ENCODE assay signal across 33 cellular contexts in genomic region chr12:23930599-23930998, GRCh38. TPM values are rescaled to one million over a fixed set of nuclear protein-coding genes. Genes with fewer than 3 reads are reported as not detected.
"Had no signal": no experiment of that assay in that cellular context is flagged by ENCODE, and none has a peak within 500 bp of the region (broad histone marks: within the 10 kb centered on the region; RNA-seq: fewer than 3 reads in every experiment).

No MANE protein-coding gene starts in this region.

- FAIRE-seq: astrocyte, bronchial epithelial cell had no signal

- ATAC-seq: activated naive CD4-positive, alpha-beta T cell treated with anti-CD3 and anti-CD28 coated beads, Interleukin-2, amount 50 U/mL, for 72 hours; activated naive CD8-positive, alpha-beta T cell treated with anti-CD3 and anti-CD28 coated beads, Interleukin-2, amount 50 U/mL, for 24 hours; activated T-cell treated with anti-CD3 and anti-CD28 coated beads, Interleukin-2, amount 50 U/mL, for 4 hours; activated T-cell treated with anti-CD3 and anti-CD28 coated beads, Interleukin-2, amount 50 U/mL, for 72 hours; activated T-helper 17 cell treated with anti-CD3 and anti-CD28 coated beads, Interleukin-2, amount 50 U/mL, for 72 hours; body of pancreas had no signal

- H3K4me3 ChIP-seq: adrenal gland, ascending aorta, body of pancreas, breast epithelium, cardiac muscle cell had no signal

- H3K27ac ChIP-seq: adrenal gland, ascending aorta, body of pancreas, brain microvascular endothelial cell, breast epithelium, cardiac muscle cell had no signal

- H3K9me3 ChIP-seq: adrenal gland, ascending aorta, body of pancreas, breast epithelium had no signal

- DNase-seq: activated effector memory CD4-positive, alpha-beta T cell treated with anti-CD3 and anti-CD28 coated beads, Interleukin-2, amount 50 U/mL, for 16 hours; activated effector memory CD4-positive, alpha-beta T cell treated with Interleukin-2 at 50 U/mL for 16 hours; activated gamma-delta T cell; activated gamma-delta T cell treated with Interleukin-2 at 50 U/mL for 16 hours; activated naive CD4-positive, alpha-beta T cell; activated naive CD4-positive, alpha-beta T cell treated with anti-CD3 and anti-CD28 coated beads for 36 hours; activated naive CD4-positive, alpha-beta T cell treated with anti-CD3 and anti-CD28 coated beads, Interleukin-2, amount 10 ng/mL, durations not matched to agents 7 days and 5 days; activated naive CD4-positive, alpha-beta T cell treated with anti-CD3 and anti-CD28 coated beads, Interleukin-2, amount 50 U/mL, for 16 hours; activated naive CD4-positive, alpha-beta T cell treated with Interleukin-2 at 50 U/mL for 16 hours; activated naive CD8-positive, alpha-beta T cell treated with anti-CD3 and anti-CD28 coated beads for 36 hours; activated naive CD8-positive, alpha-beta T cell treated with anti-CD3 and anti-CD28 coated beads, Interleukin-2, amount 10 ng/mL, durations not matched to agents 7 days and 5 days; activated naive CD8-positive, alpha-beta T cell treated with anti-CD3 and anti-CD28 coated beads, Interleukin-2, amount 50 U/mL, for 24 hours; activated T-cell treated with anti-CD3 and anti-CD28 coated beads, Interleukin-2, amount 50 U/mL, for 24 hours; activated T-cell treated with anti-CD3 and anti-CD28 coated beads, Interleukin-2, amount 50 U/mL, for 4 hours; activated T-cell treated with anti-CD3 and anti-CD28 coated beads, Interleukin-2, amount 50 U/mL, for 48 hours; activated T-cell treated with anti-CD3 and anti-CD28 coated beads, Interleukin-2, amount 50 U/mL, for 72 hours; adrenal gland; amniotic stem cell; amygdala; anterior cingulate cortex; aorta; body of pancreas; brain microvascular endothelial cell; caudate nucleus; central memory CD4-positive, alpha-beta T cell; cerebellar nuclear complex had no signal

- H3K27me3 ChIP-seq: adrenal gland, ascending aorta, body of pancreas, brain microvascular endothelial cell, breast epithelium, cardiac muscle cell had no signal

- H3K4me1 ChIP-seq: adrenal gland, ascending aorta, body of pancreas, breast epithelium had no signal

- H3K36me3 ChIP-seq: adrenal gland, ascending aorta, brain microvascular endothelial cell, breast epithelium, cardiac muscle cell had no signal

RNA-seq across cellular contexts. Expression of gene SOX5, which starts 18.9 kb away (rescaled TPM):
- total RNA-seq: activated naive CD8-positive, alpha-beta T cell treated with anti-CD3 and anti-CD28 coated beads for 36 hours; activated naive CD8-positive, alpha-beta T cell treated with anti-CD3 and anti-CD28 coated beads, Interleukin-2, amount 10 ng/mL, durations not matched to agents 7 days and 5 days had no signal
